10 cellular contexts compared by ENCODE assay signal in the genomic region with DNA sequence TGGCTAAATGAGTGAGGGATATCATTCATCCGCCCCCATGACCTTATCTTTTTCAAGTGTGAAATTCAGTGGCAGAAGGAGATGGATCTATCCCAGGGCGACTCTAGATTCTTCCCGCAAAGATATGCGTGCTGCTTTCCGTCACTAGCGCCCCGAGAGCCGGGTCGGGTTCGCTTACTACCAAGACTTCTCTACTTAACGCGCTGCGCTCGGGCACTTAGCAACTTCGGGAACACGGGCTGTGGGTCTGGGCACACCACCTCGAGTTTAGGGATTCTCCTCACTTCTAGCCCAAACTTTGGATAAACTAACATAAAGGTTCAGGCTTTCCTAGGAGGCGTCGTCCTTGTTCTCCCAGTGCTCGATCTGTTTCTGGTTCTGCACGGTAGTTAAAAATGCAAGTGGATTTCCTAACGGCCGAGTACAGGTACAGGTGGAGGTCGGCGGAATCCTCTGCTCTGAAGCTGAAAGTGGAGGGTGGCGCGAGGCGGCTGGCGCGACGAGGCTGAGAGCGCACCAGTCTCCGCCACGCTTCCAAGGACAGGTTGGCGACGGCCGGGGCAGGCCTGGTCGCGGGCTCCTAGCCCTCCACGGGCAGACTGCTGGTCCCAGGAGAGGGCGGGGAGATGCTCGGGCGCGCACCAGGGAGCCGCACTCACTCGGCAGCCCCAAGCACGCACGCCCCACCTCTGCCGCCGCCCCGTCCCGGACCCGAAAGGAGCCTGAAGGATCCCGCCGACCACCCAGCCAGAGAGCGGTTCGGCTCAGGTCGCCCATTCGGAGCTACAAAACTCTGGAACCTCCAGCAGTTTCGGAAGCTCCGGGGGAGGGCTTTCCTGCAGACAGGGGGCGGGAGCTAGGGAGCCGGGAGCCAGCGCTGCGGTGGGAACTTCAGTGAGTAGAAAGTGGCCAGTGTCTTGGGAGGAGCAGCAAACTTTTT.
DNase-seq lines count a peak whose midpoint lies in the region; ATAC-seq and TF ChIP-seq lines count a peak whose summit lies in the region.
"Had no signal": no experiment of that assay in that cellular context is flagged by ENCODE, and none has a peak within 500 bp of the region (broad histone marks: within the 10 kb centered on the region; RNA-seq: fewer than 3 reads in every experiment).

No MANE protein-coding gene starts in this region.

- peak overlapping the region; percentile 99 for H3K27ac Mint-ChIP-seq in chondrocyte (ENCODE audit: unreplicated experiment)

- H3K4me1 ChIP-seq in subcutaneous abdominal adipose tissue (ENCODE audit: control insufficient read depth in 5 of 5, insufficient read depth in 5 of 5, low read length in 5 of 5) = peaks cover 5 to 35% (median 19%) of the 10 kb centered on the region in 5 donors

- H3K4me1 Mint-ChIP-seq in chondrocyte (ENCODE audit: low read depth) = peaks cover 37% of the 10 kb centered on the region

- no peak for ATAC-seq in HG02981 (IDR thresholded peaks at IDR 0.05; ENCODE audit: unreplicated experiment)
- no peak for ATAC-seq in GM21526 (IDR thresholded peaks at IDR 0.05; ENCODE audit: low FRiP score, unreplicated experiment)

- no peaks in the 10 kb centered on the region for H3K9me3 ChIP-seq in subcutaneous abdominal adipose tissue (ENCODE audit: control insufficient read depth in 5 of 5, low read length in 5 of 5)
- H3K9me3 ChIP-seq: neutrophil had no signal

- H3K36me3 ChIP-seq in kidney epithelial cell (ENCODE audit: control insufficient read depth, insufficient read depth, low read length) = no peaks in the 10 kb centered on the region
- no peaks in the 10 kb centered on the region for H3K36me3 ChIP-seq in subcutaneous abdominal adipose tissue (ENCODE audit: control insufficient read depth in 5 of 5, insufficient read depth in 5 of 5, low read length in 5 of 5)
- H3K36me3 ChIP-seq: neutrophil had no signal

- H3K36me3 Mint-ChIP-seq in chondrocyte (ENCODE audit: low read depth) = no peaks in the 10 kb centered on the region

- peaks cover 6% of the 10 kb centered on the region for H3K27me3 ChIP-seq in kidney epithelial cell (ENCODE audit: control insufficient read depth, insufficient read depth, low read length)
- peaks cover 0 to 36% (median 16%) of the 10 kb centered on the region in 5 donors for H3K27me3 ChIP-seq in subcutaneous abdominal adipose tissue (ENCODE audit: control insufficient read depth in 5 of 5, insufficient read depth in 4 of 5, low read length in 5 of 5)

- H3K27ac ChIP-seq in subcutaneous abdominal adipose tissue (ENCODE audit: low read depth, low read length) = peak overlapping the region; percentile 91
- H3K27ac ChIP-seq: neutrophil had no signal

- H3K4me3 ChIP-seq in kidney epithelial cell (ENCODE audit: low read depth, low read length) (peak overlapping the region; percentile 76), subcutaneous abdominal adipose tissue (ENCODE audit: low read depth in 1 of 5, low read length in 5 of 5) (peak overlapping the region; percentile 61 to 82 (median 74))

- peak overlapping the region; percentile 92 for H3K4me3 Mint-ChIP-seq in chondrocyte (ENCODE audit: unreplicated experiment)

- H3K9ac ChIP-seq in subcutaneous abdominal adipose tissue (ENCODE audit: low read length in 5 of 5) = peak overlapping the region; percentile 1 to 95 (median 73)

- no peaks in the 10 kb centered on the region for H3K27me3 Mint-ChIP-seq in chondrocyte (ENCODE audit: low read depth)

- DNase-seq in activated CD4-positive, alpha-beta T cell treated with anti-CD3 and anti-CD28 coated beads for 48 hours = peak; percentile 5
- DNase-seq in activated CD4-positive, alpha-beta T cell treated with anti-CD3 and anti-CD28 coated beads, Interleukin-2, amount 50 U/mL, for 1 hour = no peak
- DNase-seq in chondrocyte (ENCODE audit: low spot score) (no peak), kidney epithelial cell (ENCODE audit: low read depth) (no peak), T-helper 1 cell (no peak)
- DNase-seq: NCI-H1048 had no signal

- TF ChIP-seq CTCF in chondrocyte (IDR thresholded peaks at IDR 0.05) (peak; percentile 58), kidney epithelial cell (IDR thresholded peaks at IDR 0.05; ENCODE audit: insufficient read depth, low read length, poor library complexity, severe bottlenecking) (no peak)

- H3K9me3 Mint-ChIP-seq in chondrocyte (ENCODE audit: low read depth) = no peaks in the 10 kb centered on the region
